8 cellular contexts compared by ENCODE assay signal in genomic region chr17:8409966-8410881, GRCh38. TPM values are rescaled to one million over a fixed set of nuclear protein-coding genes. Genes with fewer than 3 reads are reported as not detected.
DNase-seq lines count a peak whose midpoint lies in the region; ATAC-seq and TF ChIP-seq lines count a peak whose summit lies in the region.

No MANE protein-coding gene starts in this region.

- no peaks in the 10 kb centered on the region for H3K9me3 ChIP-seq in effector memory CD4-positive, alpha-beta T cell (ENCODE audit: control insufficient read depth, low read length)
- H3K9me3 ChIP-seq in lung (ENCODE audit: control insufficient read depth in 2 of 2, insufficient read depth in 1 of 2, low read length in 1 of 2) = no peaks in the 10 kb centered on the region

- CTCF ChIA-PET in activated CD4-positive, alpha-beta memory T cell treated with anti-CD3 and anti-CD28 coated beads, Interleukin-2, amount 10 ng/mL, durations not matched to agents 7 days and 5 days (lab: Charles Lee) = interaction anchor here (0.6 to 3.4 kb wide), 32 partner anchors 10 to 587 kb away, joined by 3 to 30 read pairs (median 4); partner anchors contain the start of genes KRABD2, NDEL1 and RNF222

- H3K27me3 ChIP-seq in effector memory CD4-positive, alpha-beta T cell (replicated peaks; ENCODE audit: control insufficient read depth, insufficient read depth, low read length, poor library complexity, severe bottlenecking) = peaks cover 4% of the 10 kb centered on the region
- no peaks in the 10 kb centered on the region for H3K27me3 ChIP-seq in lung (ENCODE audit: control insufficient read depth, insufficient read depth)

- peaks cover 17% of the 10 kb centered on the region for H3K27me3 Mint-ChIP-seq in activated CD4-positive, alpha-beta memory T cell treated with anti-CD3 and anti-CD28 coated beads, Interleukin-2, amount 10 ng/mL, durations not matched to agents 7 days and 5 days

- TF ChIP-seq CTCF in C4-2B (conservative IDR thresholded peaks at IDR 0.05) (peak; percentile 90), lung (IDR thresholded peaks at IDR 0.05; ENCODE audit: control extremely low read depth, extremely low read depth) (peak; percentile 90)

- no peak overlapping the region for H3K4me3 ChIP-seq in effector memory CD4-positive, alpha-beta T cell (ENCODE audit: insufficient read depth, low read depth, low read length, poor library complexity, severe bottlenecking)
- H3K4me3 ChIP-seq in lung = no peak overlapping the region

- POLR2A ChIA-PET in activated CD4-positive, alpha-beta memory T cell treated with anti-CD3 and anti-CD28 coated beads, Interleukin-2, amount 10 ng/mL, durations not matched to agents 7 days and 5 days (lab: Charles Lee) = interaction anchor here (0.6 to 1.3 kb wide), 7 partner anchors 15 to 379 kb away, joined by 3 to 5 read pairs (median 3); partner anchors contain the start of gene NDEL1

- H3K27ac Mint-ChIP-seq in activated CD4-positive, alpha-beta memory T cell treated with anti-CD3 and anti-CD28 coated beads, Interleukin-2, amount 10 ng/mL, durations not matched to agents 7 days and 5 days = no peak overlapping the region

- H3K4me1 Mint-ChIP-seq in activated CD4-positive, alpha-beta memory T cell treated with anti-CD3 and anti-CD28 coated beads, Interleukin-2, amount 10 ng/mL, durations not matched to agents 7 days and 5 days = peaks cover 35% of the 10 kb centered on the region

- WGBS in lung, 2 donors = 20 to 27% methylated on average over 17 to 19 of the region's 19 CpGs

- ATAC-seq in HG03432 (IDR thresholded peaks at IDR 0.05; ENCODE audit: unreplicated experiment) = peak; percentile 48
- peak; percentile 89 for ATAC-seq in lung (ENCODE audit: insufficient read depth, low FRiP score)
- no peak for ATAC-seq in HG03045 (IDR thresholded peaks at IDR 0.05; ENCODE audit: unreplicated experiment)

- H3K36me3 ChIP-seq in effector memory CD4-positive, alpha-beta T cell (ENCODE audit: control insufficient read depth, insufficient read depth, low read length) = no peaks in the 10 kb centered on the region
- H3K36me3 ChIP-seq in lung (ENCODE audit: control insufficient read depth in 2 of 2, insufficient read depth in 2 of 2, low read length in 2 of 2) = no peaks in the 10 kb centered on the region

- H3K27ac ChIP-seq in C4-2B (no peak overlapping the region), lung (ENCODE audit: low read depth in 1 of 2, low read length in 1 of 2) (peak overlapping the region in 1 of 2 donors; percentile 39)
- no peak overlapping the region for H3K27ac ChIP-seq in effector memory CD4-positive, alpha-beta T cell (ENCODE audit: insufficient read depth, low read length, poor library complexity, severe bottlenecking)

- H3K4me3 Mint-ChIP-seq in activated CD4-positive, alpha-beta memory T cell treated with anti-CD3 and anti-CD28 coated beads, Interleukin-2, amount 10 ng/mL, durations not matched to agents 7 days and 5 days = no peak overlapping the region

- H3K9me3 Mint-ChIP-seq in activated CD4-positive, alpha-beta memory T cell treated with anti-CD3 and anti-CD28 coated beads, Interleukin-2, amount 10 ng/mL, durations not matched to agents 7 days and 5 days = no peaks in the 10 kb centered on the region

- DNase-seq in NCI-H82 (lab: John Stamatoyannopoulos, UW) = peak; percentile 94
- peak; percentile 77 for DNase-seq in activated CD4-positive, alpha-beta memory T cell treated with anti-CD3 and anti-CD28 coated beads, Interleukin-2, amount 10 ng/mL, durations not matched to agents 7 days and 5 days
- DNase-seq in effector memory CD4-positive, alpha-beta T cell = peak; percentile 49 to 74 (median 56)
- DNase-seq in lung (ENCODE audit: low spot score) = peak; percentile 90
- DNase-seq in stimulated activated CD8-positive, alpha-beta memory T cell treated with anti-CD3 and anti-CD28 coated beads, Interleukin-12 subunit alpha, Interleukin-12 subunit beta, amount 100 ng/mL, for 1 hour (ENCODE audit: low read depth) = peak; percentile 76

- H3K4me1 ChIP-seq in effector memory CD4-positive, alpha-beta T cell (ENCODE audit: control insufficient read depth, insufficient read depth, low read length, poor library complexity, severe bottlenecking) = peaks cover 7% of the 10 kb centered on the region
- H3K4me1 ChIP-seq in lung (ENCODE audit: control insufficient read depth in 2 of 2, insufficient read depth in 2 of 2, low read length in 2 of 2) = no peaks in the 10 kb centered on the region

- no peaks in the 10 kb centered on the region for H3K36me3 Mint-ChIP-seq in activated CD4-positive, alpha-beta memory T cell treated with anti-CD3 and anti-CD28 coated beads, Interleukin-2, amount 10 ng/mL, durations not matched to agents 7 days and 5 days (ENCODE audit: low read depth)

RNA-seq across cellular contexts. Expression of gene RNF222, which starts 12.6 kb away (rescaled TPM):
- total RNA-seq in activated CD4-positive, alpha-beta memory T cell treated with anti-CD3 and anti-CD28 coated beads, Interleukin-2, amount 10 ng/mL, durations not matched to agents 7 days and 5 days = under 1 TPM in 1 of 2 experiments, not detected in 1; 0.18 TPM
- total RNA-seq in lung = not detected
- not detected for polyA plus RNA-seq in lung

RNA-seq across cellular contexts. Expression of gene NDEL1, which starts 25.5 kb away (rescaled TPM):
- total RNA-seq in activated CD4-positive, alpha-beta memory T cell treated with anti-CD3 and anti-CD28 coated beads, Interleukin-2, amount 10 ng/mL, durations not matched to agents 7 days and 5 days = 10 to 100 TPM; 63.5 to 64.0 TPM
- 100 to 1,000 TPM in 1 of 2 donors, 10 to 100 TPM in 1; 58.5 to 101 TPM for total RNA-seq in lung
- 10 to 100 TPM; 25.2 to 52.4 TPM for polyA plus RNA-seq in lung

RNA-seq across cellular contexts. Expression of gene RPL26, which starts 27.2 kb away (rescaled TPM):
- 1,000 to 10,000 TPM; 1,912 to 1,913 TPM for total RNA-seq in activated CD4-positive, alpha-beta memory T cell treated with anti-CD3 and anti-CD28 coated beads, Interleukin-2, amount 10 ng/mL, durations not matched to agents 7 days and 5 days
- total RNA-seq in lung = 1,000 to 10,000 TPM; 1,016 to 2,549 TPM
- 1,000 to 10,000 TPM; 2,664 to 2,820 TPM for polyA plus RNA-seq in lung
